ENCODE assay signal across 8 cellular contexts in genomic region chr12:64824500-64825142, GRCh38. TPM values are rescaled to one million over a fixed set of nuclear protein-coding genes. Genes with fewer than 3 reads are reported as not detected.
DNase-seq lines count a peak whose midpoint lies in the region; ATAC-seq and TF ChIP-seq lines count a peak whose summit lies in the region.

A gene with protein sequence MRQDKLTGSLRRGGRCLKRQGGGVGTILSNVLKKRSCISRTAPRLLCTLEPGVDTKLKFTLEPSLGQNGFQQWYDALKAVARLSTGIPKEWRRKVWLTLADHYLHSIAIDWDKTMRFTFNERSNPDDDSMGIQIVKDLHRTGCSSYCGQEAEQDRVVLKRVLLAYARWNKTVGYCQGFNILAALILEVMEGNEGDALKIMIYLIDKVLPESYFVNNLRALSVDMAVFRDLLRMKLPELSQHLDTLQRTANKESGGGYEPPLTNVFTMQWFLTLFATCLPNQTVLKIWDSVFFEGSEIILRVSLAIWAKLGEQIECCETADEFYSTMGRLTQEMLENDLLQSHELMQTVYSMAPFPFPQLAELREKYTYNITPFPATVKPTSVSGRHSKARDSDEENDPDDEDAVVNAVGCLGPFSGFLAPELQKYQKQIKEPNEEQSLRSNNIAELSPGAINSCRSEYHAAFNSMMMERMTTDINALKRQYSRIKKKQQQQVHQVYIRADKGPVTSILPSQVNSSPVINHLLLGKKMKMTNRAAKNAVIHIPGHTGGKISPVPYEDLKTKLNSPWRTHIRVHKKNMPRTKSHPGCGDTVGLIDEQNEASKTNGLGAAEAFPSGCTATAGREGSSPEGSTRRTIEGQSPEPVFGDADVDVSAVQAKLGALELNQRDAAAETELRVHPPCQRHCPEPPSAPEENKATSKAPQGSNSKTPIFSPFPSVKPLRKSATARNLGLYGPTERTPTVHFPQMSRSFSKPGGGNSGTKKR (plus strand): TSS chr12:64824647. CDS start chr12:64824880, 233 bp downstream.

- intact Hi-C loops in MCF 10A (cut with micrococcal nuclease) = no loop called here

- H3K27me3 ChIP-seq in HUES48 (ENCODE audit: control insufficient read depth, insufficient read depth, low read length) (peaks cover 55% of the 10 kb centered on the region), SJSA1 (replicated peaks) (peaks cover 64% of the 10 kb centered on the region), skeletal muscle tissue (ENCODE audit: control insufficient read depth in 3 of 3, insufficient read depth in 3 of 3, low read length in 3 of 3) (peaks cover 31 to 38% (median 38%) of the 10 kb centered on the region in 3 donors)

- H3K9ac ChIP-seq in HUES48 (ENCODE audit: low read depth, low read length) = no peak within 1 kb of the TSS
- H3K9ac ChIP-seq in skeletal muscle tissue (ENCODE audit: low read depth in 1 of 3, low read length in 3 of 3) = no peak within 1 kb of the TSS

- peak; percentile 51 for ATAC-seq in GM18519 (IDR thresholded peaks at IDR 0.05; ENCODE audit: low FRiP score, unreplicated experiment)
- ATAC-seq in GM21529 (IDR thresholded peaks at IDR 0.05; ENCODE audit: unreplicated experiment) = no peak

- H3K27ac ChIP-seq in HUES48 (ENCODE audit: low read depth, low read length) (no peak within 1 kb of the TSS), SJSA1 (no peak within 1 kb of the TSS), skeletal muscle tissue (ENCODE audit: low read depth, low read length) (no peak within 1 kb of the TSS)

- no TSS peak for BruUV-seq in MCF 10A (replicated peaks; lab: Mats Ljungman, UMichigan)

- H3K36me3 ChIP-seq in HUES48 (ENCODE audit: control insufficient read depth, insufficient read depth, low read length) (no peaks in the 10 kb centered on the region), SJSA1 (no peaks in the 10 kb centered on the region), skeletal muscle tissue (ENCODE audit: control insufficient read depth in 3 of 3, insufficient read depth in 3 of 3, low read length in 3 of 3) (no peaks in the 10 kb centered on the region)

- no peaks in the 10 kb centered on the region for H3K36me3 Mint-ChIP-seq in MCF 10A (ENCODE audit: insufficient read depth, unreplicated experiment)
- peaks cover 13 to 15% (median 14%) of the 10 kb centered on the region in 3 donors for H3K36me3 Mint-ChIP-seq in immature natural killer cell

- no peak within 1 kb of the TSS for H3K27ac Mint-ChIP-seq in MCF 10A (ENCODE audit: low read depth, unreplicated experiment)
- no peak within 1 kb of the TSS for H3K27ac Mint-ChIP-seq in immature natural killer cell

- 0 out of 2 replicates have a peak, but pooled peaks cover 3% of the 10 kb centered on the region for H3K9me3 ChIP-seq in HUES48 (ENCODE audit: control insufficient read depth, insufficient read depth, low read length)
- no peaks in the 10 kb centered on the region for H3K9me3 ChIP-seq in SJSA1 (replicated peaks)
- peaks cover 0 to 2% (median 0%) of the 10 kb centered on the region in 3 donors for H3K9me3 ChIP-seq in skeletal muscle tissue (ENCODE audit: control insufficient read depth in 3 of 3, low read length in 3 of 3)

- TF ChIP-seq CTCF in MCF 10A (IDR thresholded peaks at IDR 0.05; ENCODE audit: unreplicated experiment) = no peak

- no peaks in the 10 kb centered on the region for H3K9me3 Mint-ChIP-seq in MCF 10A (ENCODE audit: unreplicated experiment)
- no peaks in the 10 kb centered on the region for H3K9me3 Mint-ChIP-seq in immature natural killer cell

- POLR2A ChIA-PET in MCF 10A (lab: Yijun Ruan, JAX) = no interaction called here

- H3K4me3 ChIP-seq in HUES48 (ENCODE audit: low read depth, low read length) = peak within 1 kb of the TSS; percentile 66
- H3K4me3 ChIP-seq in SJSA1 = peak within 1 kb of the TSS; percentile 17
- peak within 1 kb of the TSS; percentile 59 to 67 (median 60) for H3K4me3 ChIP-seq in skeletal muscle tissue (ENCODE audit: low read length in 3 of 3)

- peak within 1 kb of the TSS; percentile 75 for H3K4me3 Mint-ChIP-seq in MCF 10A (ENCODE audit: unreplicated experiment)
- peak within 1 kb of the TSS; percentile 66 to 78 (median 74) for H3K4me3 Mint-ChIP-seq in immature natural killer cell

- H3K4me1 ChIP-seq in HUES48 (ENCODE audit: control insufficient read depth, insufficient read depth, low read length) (peaks cover 7% of the 10 kb centered on the region), SJSA1 (replicated peaks) (peaks cover 9% of the 10 kb centered on the region), skeletal muscle tissue (ENCODE audit: control insufficient read depth in 3 of 3, insufficient read depth in 3 of 3, low read length in 3 of 3) (peaks cover 18 to 22% (median 18%) of the 10 kb centered on the region in 3 donors)

- CTCF ChIA-PET in MCF 10A (lab: Yijun Ruan, JAX) = interaction anchor here (0.6 to 1.4 kb wide), 5 partner anchors 9 to 51 kb away, joined by 3 to 5 read pairs (median 3); no protein-coding TSS in a partner anchor

- H3K4me1 Mint-ChIP-seq in MCF 10A (ENCODE audit: insufficient read depth, unreplicated experiment) (no peaks in the 10 kb centered on the region), immature natural killer cell (peaks cover 21 to 26% of the 10 kb centered on the region in 2 donors)

- H3K27me3 Mint-ChIP-seq in MCF 10A (ENCODE audit: insufficient read depth, unreplicated experiment) (no peaks in the 10 kb centered on the region), immature natural killer cell (ENCODE audit: low read depth in 3 of 3) (peaks cover 19 to 36% (median 25%) of the 10 kb centered on the region in 3 donors)

- DNase-seq in SJSA1 (ENCODE audit: low read depth in 1 of 2, low spot score in 2 of 2) = no peak
- peak; percentile 21 for DNase-seq in MCF 10A (ENCODE audit: unreplicated experiment)
- no peak for DNase-seq in immature natural killer cell
- DNase-seq in DMS114 treated with DMSO at 0.1 percent for 48 hours (lab: John Stamatoyannopoulos, UW; ENCODE audit: unreplicated experiment) = no peak

RNA-seq across cellular contexts. Expression of the gene that starts here (rescaled TPM):
- 0.19 TPM in 1 of 2 replicates, not detected in the other for total RNA-seq in SJSA1 (2014; rRNA removed; shearing (Covaris generic))
- 7.9 and 9.4 TPM in 2 replicates for total RNA-seq in MCF 10A (2022)
- 1 to 10 TPM; 1.3 to 5.8 (median 1.7) TPM for polyA plus RNA-seq in immature natural killer cell
- 0.52 TPM for total RNA-seq in skeletal muscle tissue
